In the genomic region with DNA sequence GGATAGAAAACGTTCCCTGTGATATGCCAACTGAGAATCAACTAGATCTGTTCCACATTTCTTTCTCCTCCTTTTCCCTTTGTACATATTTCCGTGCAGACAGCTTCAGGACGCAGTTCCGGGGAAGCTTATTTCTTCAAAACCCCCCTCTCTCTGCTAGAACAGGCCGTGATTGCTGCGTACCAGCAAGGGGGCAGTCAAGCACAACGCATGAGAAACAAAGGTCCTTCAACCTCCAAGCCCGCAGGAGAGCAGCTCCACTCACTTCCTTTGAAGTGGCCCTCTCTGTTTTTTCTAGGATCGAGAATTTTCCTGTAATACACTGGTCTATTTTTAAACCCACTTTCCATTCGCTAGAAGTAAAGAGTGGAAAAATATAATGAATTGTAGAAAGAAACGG, we compare ENCODE assay signal across 8 cellular contexts.
DNase-seq lines count a peak whose midpoint lies in the region; ATAC-seq, FAIRE-seq and TF ChIP-seq lines count a peak whose summit lies in the region.

No MANE protein-coding gene starts in this region.

- H3K4me1 ChIP-seq in A549: 0 out of 3 replicates have a peak, but pooled peaks cover 3% of the 10 kb centered on the region
- no peaks in the 10 kb centered on the region for H3K4me1 ChIP-seq in HAP-1
- peaks cover 8% of the 10 kb centered on the region for H3K4me1 ChIP-seq in SJCRH30

- no peaks in the 10 kb centered on the region for H3K36me3 ChIP-seq in HAP-1 (replicated peaks)
- H3K36me3 ChIP-seq in SJCRH30: no peaks in the 10 kb centered on the region

- no peak for TF ChIP-seq EP300 in A549 (IDR thresholded peaks at IDR 0.05)

- no peak for FAIRE-seq in A549 (lab: Jason Lieb, UNC)
- no peak for FAIRE-seq in RCC 7860 (lab: Jason Lieb, UNC)

- in situ Hi-C loops in HAP-1 (cut with MboI; ENCODE audit: low sequenced_read_pairs): no loop called here

- TF ChIP-seq RAD21 in A549 (conservative IDR thresholded peaks at IDR 0.05 in 1 of 2, IDR thresholded peaks at IDR 0.05 in 1 of 2): peak; percentile 78 to 86

- intact Hi-C loops in posterior cingulate gyrus (cut with DNase I): loop anchor here (5.0 kb wide), 1 partner anchor 713 kb away; no protein-coding TSS in a partner anchor

- H3K4me3 ChIP-seq in A549: no peak overlapping the region
- H3K4me3 ChIP-seq in HAP-1: no peak overlapping the region
- no peak overlapping the region for H3K4me3 ChIP-seq in SJCRH30

- H3K4me2 ChIP-seq in A549: no peak overlapping the region

- peak; percentile 44 to 73 for DNase-seq in A549 (ENCODE audit: low read depth in 1 of 2, low spot score in 1 of 2)
- peak; percentile 61 to 73 for DNase-seq in HAP-1 (ENCODE audit: low spot score in 2 of 2)
- peak; percentile 22 to 45 for DNase-seq in SJCRH30
- peak; percentile 66 for DNase-seq in foreskin melanocyte
- DNase-seq in posterior cingulate gyrus: peak in 7 of 10 donors; percentile 20 to 93 (median 57)
- DNase-seq in T-helper 9 cell: no peak
- DNase-seq in RCC 7860 (ENCODE audit: low spot score): no peak

- H3K27ac ChIP-seq in A549 (no peak overlapping the region), SJCRH30 (no peak overlapping the region)

- TF ChIP-seq POLR2A in A549 (IDR thresholded peaks at IDR 0.05; ENCODE audit: low read length): no peak

- peak; percentile 58 for TF ChIP-seq CTCF in A549 (IDR thresholded peaks at IDR 0.05)

- POLR2A ChIA-PET in A549 (lab: Yijun Ruan, JAX): no interaction called here

- peaks cover 4% of the 10 kb centered on the region; the same call in 1 of the 3 replicates for H3K9me3 ChIP-seq in A549
- no peaks in the 10 kb centered on the region for H3K9me3 ChIP-seq in HAP-1
- H3K9me3 ChIP-seq in SJCRH30 (replicated peaks): peaks cover 2% of the 10 kb centered on the region

- ATAC-seq in A549: peak; percentile 94 to 96
- no peak for ATAC-seq in HG03469 (IDR thresholded peaks at IDR 0.05; ENCODE audit: unreplicated experiment)

- CTCF ChIA-PET in A549 (lab: Yijun Ruan, JAX): interaction anchor here (0.6 to 2.8 kb wide), 37 partner anchors 10 to 848 kb away, joined by 3 to 18 read pairs (median 4); no protein-coding TSS in a partner anchor

- H3K27me3 ChIP-seq in HAP-1 (ENCODE audit: low read depth) (no peaks in the 10 kb centered on the region), SJCRH30 (no peaks in the 10 kb centered on the region)

- WGBS in A549 (ENCODE audit: missing lambda C conversion rate): 26% methylated on average over 11 of the region's 11 CpGs

TF ChIP-seq in A549, 52 proteins besides CTCF, POLR2A, EP300 and RAD21:
- TF ChIP-seq TP53 (CRISPR knock-in tag; IDR thresholded peaks at IDR 0.05): no peak
- TF ChIP-seq GATA3 (IDR thresholded peaks at IDR 0.05; ENCODE audit: borderline replicate concordance): no peak
- no peak for TF ChIP-seq POLR2AphosphoS2 (conservative IDR thresholded peaks at IDR 0.05; ENCODE audit: low read length)
- no peak for TF ChIP-seq RARB (CRISPR knock-in tag; IDR thresholded peaks at IDR 0.05)
- no peak for TF ChIP-seq HOXB13 (CRISPR knock-in tag; IDR thresholded peaks at IDR 0.05; ENCODE audit: low read depth)
- TF ChIP-seq SMC3 (IDR thresholded peaks at IDR 0.05): peak; percentile 70
- no peak for TF ChIP-seq FOSL2 (IDR thresholded peaks at IDR 0.05)
- TF ChIP-seq FOSL2 (CRISPR knock-in tag; IDR thresholded peaks at IDR 0.05): no peak
- no peak for TF ChIP-seq RNF2 (IDR thresholded peaks at IDR 0.05; ENCODE audit: borderline replicate concordance, low read depth)

Comparison
In these comparisons a context has a peak if more than half of its experiments do, and no peak if none do; other contexts are left out.
1. DNase-seq: peak in A549 (2 of 2), HAP-1 (2 of 2), SJCRH30 (2 of 2), foreskin melanocyte (single experiment) and posterior cingulate gyrus (7 of 10); none in T-helper 9 cell (single experiment) and RCC 7860 (single experiment).